Comparison of ENCODE assay signal across 14 cellular contexts in genomic region chr3:189355115-189355480, GRCh38.
DNase-seq lines count a peak whose midpoint lies in the region; ATAC-seq, FAIRE-seq and TF ChIP-seq lines count a peak whose summit lies in the region.
"Had no signal": no experiment of that assay in that cellular context is flagged by ENCODE, and none has a peak within 500 bp of the region (broad histone marks: within the 10 kb centered on the region; RNA-seq: fewer than 3 reads in every experiment).

No MANE protein-coding gene starts in this region.

- intact Hi-C loops in PC-3 (cut with micrococcal nuclease) = loop anchor here (2.0 kb wide), 1 partner anchor 30 kb away; no protein-coding TSS in a partner anchor
- intact Hi-C loops in sciatic nerve (cut with DNase I) = no loop called here
- intact Hi-C loops in lower lobe of right lung (cut with DNase I) = no loop called here

- H3K27me3 ChIP-seq in PC-3 (ENCODE audit: low read length) = no peaks in the 10 kb centered on the region
- no peaks in the 10 kb centered on the region for H3K27me3 ChIP-seq in esophagus (ENCODE audit: control insufficient read depth in 1 of 2, insufficient read depth in 2 of 2, low read length in 2 of 2)
- no peaks in the 10 kb centered on the region for H3K27me3 ChIP-seq in lower lobe of right lung (ENCODE audit: low read depth)

- peaks cover 8% of the 10 kb centered on the region for H3F3A ChIP-seq in PC-3 (ENCODE audit: low read length, unreplicated experiment)

- peak overlapping the region; percentile 67 for H3K4me2 ChIP-seq in PC-3 (ENCODE audit: low read length)

- TF ChIP-seq CTCF in PC-3 (conservative IDR thresholded peaks at IDR 0.05; ENCODE audit: low read depth, low read length) = no peak
- TF ChIP-seq CTCF in lower lobe of right lung (IDR thresholded peaks at IDR 0.05) = no peak

- H3K4me3 ChIP-seq in PC-3 (ENCODE audit: low read length) (no peak overlapping the region), esophagus (ENCODE audit: low read depth in 1 of 2, low read length in 2 of 2) (no peak overlapping the region), lower lobe of right lung (no peak overlapping the region)
- H3K4me3 ChIP-seq: lung had no signal

- WGBS in esophagus, 2 donors = 64 to 70% methylated on average over 2 of the region's 2 CpGs

- no peaks in the 10 kb centered on the region for H3K79me2 ChIP-seq in PC-3 (ENCODE audit: low read length)

- no peaks in the 10 kb centered on the region for H3K9me3 Mint-ChIP-seq in natural killer cell treated with Interleukin-12 subunit alpha and Interleukin-12 subunit beta and Interleukin-15 and Interleukin-18, amount 100 ng/mL, for 72 hours
- H3K9me3 Mint-ChIP-seq: brain had no signal

- H3K4me1 ChIP-seq in PC-3 (ENCODE audit: insufficient read depth, low read length) (peaks cover 38% of the 10 kb centered on the region), esophagus (ENCODE audit: control insufficient read depth in 2 of 2, insufficient read depth in 2 of 2, low read length in 1 of 2) (peaks cover 0 to 3% of the 10 kb centered on the region in 2 donors), lower lobe of right lung (peaks cover 11% of the 10 kb centered on the region)

- POLR2A ChIA-PET in PC-3 (lab: Charles Lee; ENCODE audit: unreplicated experiment) = no interaction called here

- H3K9ac ChIP-seq in PC-3 (ENCODE audit: low read length) = peak overlapping the region; percentile 42

- H3K4me1 Mint-ChIP-seq in natural killer cell treated with Interleukin-12 subunit alpha and Interleukin-12 subunit beta and Interleukin-15 and Interleukin-18, amount 100 ng/mL, for 72 hours (ENCODE audit: low read depth in 2 of 2) = peaks cover 0 to 3% of the 10 kb centered on the region in 2 donors

- no peaks in the 10 kb centered on the region for H3K9me2 ChIP-seq in PC-3 (replicated peaks; ENCODE audit: low read length)

- no peaks in the 10 kb centered on the region for H3K36me3 Mint-ChIP-seq in natural killer cell treated with Interleukin-12 subunit alpha and Interleukin-12 subunit beta and Interleukin-15 and Interleukin-18, amount 100 ng/mL, for 72 hours
- H3K36me3 Mint-ChIP-seq: brain had no signal

- ATAC-seq in PC-3 (no peak), sciatic nerve (peak; percentile 52), lower lobe of right lung (no peak)
- no peak for ATAC-seq in natural killer cell treated with Interleukin-12 subunit alpha and Interleukin-12 subunit beta and Interleukin-15 and Interleukin-18, amount 100 ng/mL, for 72 hours

- H4K20me1 ChIP-seq in PC-3 (ENCODE audit: low read length) = no peaks in the 10 kb centered on the region

- H3K27ac ChIP-seq in PC-3 (ENCODE audit: low read length) (peak overlapping the region; percentile 92), esophagus (ENCODE audit: low read depth in 2 of 2, low read length in 1 of 2) (peak overlapping the region; percentile 87 to 91), lower lobe of right lung (no peak overlapping the region)

- CTCF ChIA-PET in PC-3 (lab: Charles Lee) = no interaction called here

- no peak overlapping the region for H3K27ac Mint-ChIP-seq in natural killer cell treated with Interleukin-12 subunit alpha and Interleukin-12 subunit beta and Interleukin-15 and Interleukin-18, amount 100 ng/mL, for 72 hours

- FAIRE-seq in GM12892 (lab: Jason Lieb, UNC) = peak; percentile 73
- FAIRE-seq: endometrium had no signal

- H3K36me3 ChIP-seq in PC-3 (ENCODE audit: low read depth, low read length) (no peaks in the 10 kb centered on the region), esophagus (ENCODE audit: control insufficient read depth in 2 of 2, insufficient read depth in 2 of 2, low read length in 1 of 2) (no peaks in the 10 kb centered on the region), lower lobe of right lung (no peaks in the 10 kb centered on the region)

- H3K4me3 Mint-ChIP-seq in natural killer cell treated with Interleukin-12 subunit alpha and Interleukin-12 subunit beta and Interleukin-15 and Interleukin-18, amount 100 ng/mL, for 72 hours = no peak overlapping the region
- H3K4me3 Mint-ChIP-seq: brain had no signal

- TF ChIP-seq POLR2A in GM12892 (IDR thresholded peaks at IDR 0.05; ENCODE audit: low read depth, low read length) = no peak

- H3K27me3 Mint-ChIP-seq in natural killer cell treated with Interleukin-12 subunit alpha and Interleukin-12 subunit beta and Interleukin-15 and Interleukin-18, amount 100 ng/mL, for 72 hours = peaks cover 0 to 3% of the 10 kb centered on the region in 2 donors
- H3K27me3 Mint-ChIP-seq: brain had no signal

- H3K9me3 ChIP-seq in PC-3 (ENCODE audit: low read length) (no peaks in the 10 kb centered on the region), esophagus (ENCODE audit: control insufficient read depth in 2 of 2, insufficient read depth in 1 of 2, low read depth in 1 of 2, low read length in 1 of 2) (no peaks in the 10 kb centered on the region), lower lobe of right lung (no peaks in the 10 kb centered on the region)

- H2AFZ ChIP-seq in PC-3 (ENCODE audit: low read length) = peak overlapping the region; percentile 73

- BruUV-seq in PC-3 (replicated peaks; lab: Mats Ljungman, UMichigan) = no TSS peak

- DNase-seq in GM12892 (ENCODE audit: insufficient read length) = no peak
- DNase-seq in PC-3 = no peak
- no peak for DNase-seq in sciatic nerve (ENCODE audit: low spot score)
- DNase-seq in lower lobe of right lung = no peak
- DNase-seq in NCI-H510A (lab: John Stamatoyannopoulos, UW) = no peak
- DNase-seq in natural killer cell treated with Interleukin-12 subunit alpha and Interleukin-12 subunit beta and Interleukin-15 and Interleukin-18, amount 100 ng/mL, for 72 hours (ENCODE audit: low spot score) = no peak
- DNase-seq in NCI-H1417 (lab: John Stamatoyannopoulos, UW) = no peak
- DNase-seq: activated T-cell treated with anti-CD3 and anti-CD28 coated beads, Interleukin-2, amount 50 U/mL, for 72 hours; RPMI8226; stimulated activated CD4-positive, alpha-beta T cell treated with anti-CD3 and anti-CD28 coated beads, Interleukin-4, amount 100 ng/mL, for 24 hours had no signal
